In the genomic region with DNA sequence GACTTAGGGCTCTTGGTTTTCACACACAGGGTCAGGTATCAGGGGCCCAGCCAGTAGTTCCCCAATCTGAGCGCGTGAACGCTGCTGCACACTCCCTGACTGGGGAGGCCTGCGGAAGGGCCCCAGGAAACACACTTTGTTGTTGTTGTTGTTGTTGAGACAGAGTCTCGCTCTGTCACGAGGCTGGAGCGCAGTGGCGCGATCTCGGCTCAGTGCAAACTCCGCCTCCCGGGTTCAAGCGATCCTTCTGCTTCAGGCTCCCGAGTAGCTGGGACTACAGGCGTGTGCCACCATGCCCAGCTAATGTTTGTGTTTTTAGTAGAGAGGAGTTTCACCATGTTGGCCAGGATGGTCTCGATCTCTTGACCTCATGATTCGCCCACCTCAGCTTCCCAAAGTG, we compare ENCODE assay signal across 1 cellular context.
TF ChIP-seq lines count a peak whose summit lies in the region.

No MANE protein-coding gene starts in this region.

TF ChIP-seq in HepG2, 621 proteins besides CTCF, POLR2A, EP300 and RAD21 (continued from another document):
- TF ChIP-seq, protein P1, sequence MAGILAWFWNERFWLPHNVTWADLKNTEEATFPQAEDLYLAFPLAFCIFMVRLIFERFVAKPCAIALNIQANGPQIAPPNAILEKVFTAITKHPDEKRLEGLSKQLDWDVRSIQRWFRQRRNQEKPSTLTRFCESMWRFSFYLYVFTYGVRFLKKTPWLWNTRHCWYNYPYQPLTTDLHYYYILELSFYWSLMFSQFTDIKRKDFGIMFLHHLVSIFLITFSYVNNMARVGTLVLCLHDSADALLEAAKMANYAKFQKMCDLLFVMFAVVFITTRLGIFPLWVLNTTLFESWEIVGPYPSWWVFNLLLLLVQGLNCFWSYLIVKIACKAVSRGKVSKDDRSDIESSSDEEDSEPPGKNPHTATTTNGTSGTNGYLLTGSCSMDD (CRISPR knock-in tag; IDR thresholded peaks at IDR 0.05), result no peak
- TF ChIP-seq YEATS4 (CRISPR knock-in tag; IDR thresholded peaks at IDR 0.05; ENCODE audit: borderline replicate concordance), result no peak
- no peak for TF ChIP-seq DNMT3B (CRISPR knock-in tag; conservative IDR thresholded peaks at IDR 0.05)
- TF ChIP-seq, protein P2, sequence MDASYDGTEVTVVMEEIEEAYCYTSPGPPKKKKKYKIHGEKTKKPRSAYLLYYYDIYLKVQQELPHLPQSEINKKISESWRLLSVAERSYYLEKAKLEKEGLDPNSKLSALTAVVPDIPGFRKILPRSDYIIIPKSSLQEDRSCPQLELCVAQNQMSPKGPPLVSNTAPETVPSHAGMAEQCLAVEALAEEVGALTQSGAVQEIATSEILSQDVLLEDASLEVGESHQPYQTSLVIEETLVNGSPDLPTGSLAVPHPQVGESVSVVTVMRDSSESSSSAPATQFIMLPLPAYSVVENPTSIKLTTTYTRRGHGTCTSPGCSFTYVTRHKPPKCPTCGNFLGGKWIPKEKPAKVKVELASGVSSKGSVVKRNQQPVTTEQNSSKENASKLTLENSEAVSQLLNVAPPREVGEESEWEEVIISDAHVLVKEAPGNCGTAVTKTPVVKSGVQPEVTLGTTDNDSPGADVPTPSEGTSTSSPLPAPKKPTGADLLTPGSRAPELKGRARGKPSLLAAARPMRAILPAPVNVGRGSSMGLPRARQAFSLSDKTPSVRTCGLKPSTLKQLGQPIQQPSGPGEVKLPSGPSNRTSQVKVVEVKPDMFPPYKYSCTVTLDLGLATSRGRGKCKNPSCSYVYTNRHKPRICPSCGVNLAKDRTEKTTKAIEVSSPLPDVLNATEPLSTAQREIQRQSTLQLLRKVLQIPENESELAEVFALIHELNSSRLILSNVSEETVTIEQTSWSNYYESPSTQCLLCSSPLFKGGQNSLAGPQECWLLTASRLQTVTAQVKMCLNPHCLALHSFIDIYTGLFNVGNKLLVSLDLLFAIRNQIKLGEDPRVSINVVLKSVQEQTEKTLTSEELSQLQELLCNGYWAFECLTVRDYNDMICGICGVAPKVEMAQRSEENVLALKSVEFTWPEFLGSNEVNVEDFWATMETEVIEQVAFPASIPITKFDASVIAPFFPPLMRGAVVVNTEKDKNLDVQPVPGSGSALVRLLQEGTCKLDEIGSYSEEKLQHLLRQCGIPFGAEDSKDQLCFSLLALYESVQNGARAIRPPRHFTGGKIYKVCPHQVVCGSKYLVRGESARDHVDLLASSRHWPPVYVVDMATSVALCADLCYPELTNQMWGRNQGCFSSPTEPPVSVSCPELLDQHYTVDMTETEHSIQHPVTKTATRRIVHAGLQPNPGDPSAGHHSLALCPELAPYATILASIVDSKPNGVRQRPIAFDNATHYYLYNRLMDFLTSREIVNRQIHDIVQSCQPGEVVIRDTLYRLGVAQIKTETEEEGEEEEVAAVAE (CRISPR knock-in tag; IDR thresholded peaks at IDR 0.05; ENCODE audit: borderline replicate concordance), result no peak
- TF ChIP-seq ZC3H13 (CRISPR knock-in tag; IDR thresholded peaks at IDR 0.05), result no peak
- no peak for TF ChIP-seq ZSCAN29 (CRISPR knock-in tag; conservative IDR thresholded peaks at IDR 0.05)
- no peak for TF ChIP-seq ZNF737 (CRISPR knock-in tag; IDR thresholded peaks at IDR 0.05; ENCODE audit: borderline replicate concordance)
- TF ChIP-seq HNF4G (IDR thresholded peaks at IDR 0.05; ENCODE audit: borderline replicate concordance, low read depth, low read length), result no peak
- TF ChIP-seq HNF4G (CRISPR knock-in tag; IDR thresholded peaks at IDR 0.05; ENCODE audit: borderline replicate concordance, low read depth), result no peak
